9 cellular contexts compared by ENCODE assay signal in the genomic region with DNA sequence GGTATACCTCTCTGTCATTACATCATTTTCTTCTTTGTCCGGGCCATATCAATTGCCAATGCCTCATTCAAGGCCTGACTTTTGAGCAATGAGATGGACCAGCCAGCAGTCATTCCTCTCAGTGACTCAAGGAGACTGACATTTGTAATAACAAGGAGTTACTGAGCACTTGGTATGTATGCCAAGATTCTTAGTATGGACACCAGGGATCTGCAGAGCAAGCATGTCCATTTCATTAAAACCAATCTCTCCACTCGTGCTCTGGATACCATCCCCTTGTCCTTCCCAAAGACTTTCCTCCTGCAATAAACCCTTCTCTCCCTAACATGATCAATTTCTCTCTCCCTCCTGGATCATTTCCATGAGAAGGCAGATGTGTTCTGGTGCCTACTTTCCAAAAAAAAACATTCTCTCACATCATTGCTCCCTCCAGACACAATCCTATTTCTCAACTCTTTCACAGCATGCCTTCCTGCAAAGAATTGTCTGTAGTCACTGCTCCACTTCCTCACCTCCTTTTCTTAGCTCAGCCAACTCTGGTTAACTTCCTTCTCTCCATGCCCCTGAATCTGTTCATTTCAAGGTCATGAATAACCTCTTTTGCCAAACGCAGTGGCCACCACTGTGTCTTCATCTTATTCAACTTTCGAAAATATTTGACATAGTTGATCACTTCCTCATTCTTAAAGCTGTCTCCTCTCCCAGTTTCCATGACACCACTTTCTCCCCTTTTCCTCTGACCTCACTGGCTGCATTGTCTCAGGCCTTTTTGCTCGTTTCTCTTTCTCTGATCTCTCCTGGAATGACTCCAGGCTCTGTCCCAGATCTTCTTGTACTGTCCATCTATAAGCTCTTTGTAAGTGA.
A peak's percentile ranks its signal among the peaks of the same experiment; 100 is the strongest.
DNase-seq lines count a peak whose midpoint lies in the region; ATAC-seq and TF ChIP-seq lines count a peak whose summit lies in the region.
"Had no signal": no experiment of that assay in that cellular context is flagged by ENCODE, and none has a peak within 500 bp of the region (broad histone marks: within the 10 kb centered on the region; RNA-seq: fewer than 3 reads in every experiment).

No MANE protein-coding gene starts in this region.

- H3K27me3 ChIP-seq in neutrophil = no peaks in the 10 kb centered on the region
- peaks cover 2% of the 10 kb centered on the region; the same call in 1 of the 2 replicates for H3K27me3 ChIP-seq in HAP-1 (ENCODE audit: low read depth)
- H3K27me3 ChIP-seq: foreskin keratinocyte had no signal

- no peak for TF ChIP-seq CTCF in neutrophil (IDR thresholded peaks at IDR 0.05)

- H3K36me3 ChIP-seq in neutrophil (no peaks in the 10 kb centered on the region), HAP-1 (replicated peaks) (no peaks in the 10 kb centered on the region)

- peak overlapping the region; percentile 31 to 32 for H3K4me3 ChIP-seq in neutrophil (ENCODE audit: low read depth in 1 of 2, low read length in 1 of 2)
- H3K4me3 ChIP-seq in HAP-1 = no peak overlapping the region

- H3K9me3 ChIP-seq in neutrophil = no peaks in the 10 kb centered on the region
- no peaks in the 10 kb centered on the region for H3K9me3 ChIP-seq in HAP-1

- peak; percentile 43 for DNase-seq in HK-2 (ENCODE audit: unreplicated experiment)
- peak; percentile 75 for DNase-seq in dedifferentiated amniotic fluid mesenchymal stem cell (ENCODE audit: extremely low spot score)
- no peak for DNase-seq in posterior cingulate gyrus
- no peak for DNase-seq in NK-92 treated with Interleukin-12 subunit alpha and Interleukin-12 subunit beta, amount 100 ng/mL, for 24 hours (lab: John Stamatoyannopoulos, UW)
- no peak for DNase-seq in activated T-cell treated with anti-CD3 and anti-CD28 coated beads, Interleukin-2, amount 50 U/mL, for 48 hours
- no peak for DNase-seq in HAP-1 (ENCODE audit: low spot score in 2 of 2)

- intact Hi-C loops in posterior cingulate gyrus (cut with DNase I) = no loop called here

- H3K4me1 ChIP-seq in neutrophil (ENCODE audit: control insufficient read depth in 1 of 2, insufficient read depth in 1 of 2, low read depth in 1 of 2, low read length in 1 of 2) (peaks cover 66% of the 10 kb centered on the region in 2 experiments), HAP-1 (no peaks in the 10 kb centered on the region)

- H3K27ac ChIP-seq in neutrophil = peak overlapping the region; percentile 85
- H3K27ac ChIP-seq: foreskin keratinocyte had no signal

- in situ Hi-C loops in HAP-1 (cut with MboI; ENCODE audit: low sequenced_read_pairs) = no loop called here

- peak; percentile 72 for ATAC-seq in GM18858 (IDR thresholded peaks at IDR 0.05; ENCODE audit: unreplicated experiment)
- ATAC-seq: foreskin keratinocyte had no signal

Comparison
In these comparisons a context has a peak if more than half of its experiments do, and no peak if none do; other contexts are left out.
1. DNase-seq: peak in HK-2 (single experiment) and dedifferentiated amniotic fluid mesenchymal stem cell (single experiment); none in posterior cingulate gyrus (0 of 10), NK-92 treated with Interleukin-12 subunit alpha and Interleukin-12 subunit beta, amount 100 ng/mL, for 24 hours (single experiment), activated T-cell treated with anti-CD3 and anti-CD28 coated beads, Interleukin-2, amount 50 U/mL, for 48 hours (0 of 2) and HAP-1 (0 of 2).